ENCODE assay signal across 1 cellular context in genomic region chr6:117917176-117917575, GRCh38.
TF ChIP-seq lines count a peak whose summit lies in the region.

No MANE protein-coding gene starts in this region.

TF ChIP-seq in GM23338, 12 proteins besides CTCF, POLR2A, EP300 and RAD21 (continued from another document):
- TF ChIP-seq, protein P1, sequence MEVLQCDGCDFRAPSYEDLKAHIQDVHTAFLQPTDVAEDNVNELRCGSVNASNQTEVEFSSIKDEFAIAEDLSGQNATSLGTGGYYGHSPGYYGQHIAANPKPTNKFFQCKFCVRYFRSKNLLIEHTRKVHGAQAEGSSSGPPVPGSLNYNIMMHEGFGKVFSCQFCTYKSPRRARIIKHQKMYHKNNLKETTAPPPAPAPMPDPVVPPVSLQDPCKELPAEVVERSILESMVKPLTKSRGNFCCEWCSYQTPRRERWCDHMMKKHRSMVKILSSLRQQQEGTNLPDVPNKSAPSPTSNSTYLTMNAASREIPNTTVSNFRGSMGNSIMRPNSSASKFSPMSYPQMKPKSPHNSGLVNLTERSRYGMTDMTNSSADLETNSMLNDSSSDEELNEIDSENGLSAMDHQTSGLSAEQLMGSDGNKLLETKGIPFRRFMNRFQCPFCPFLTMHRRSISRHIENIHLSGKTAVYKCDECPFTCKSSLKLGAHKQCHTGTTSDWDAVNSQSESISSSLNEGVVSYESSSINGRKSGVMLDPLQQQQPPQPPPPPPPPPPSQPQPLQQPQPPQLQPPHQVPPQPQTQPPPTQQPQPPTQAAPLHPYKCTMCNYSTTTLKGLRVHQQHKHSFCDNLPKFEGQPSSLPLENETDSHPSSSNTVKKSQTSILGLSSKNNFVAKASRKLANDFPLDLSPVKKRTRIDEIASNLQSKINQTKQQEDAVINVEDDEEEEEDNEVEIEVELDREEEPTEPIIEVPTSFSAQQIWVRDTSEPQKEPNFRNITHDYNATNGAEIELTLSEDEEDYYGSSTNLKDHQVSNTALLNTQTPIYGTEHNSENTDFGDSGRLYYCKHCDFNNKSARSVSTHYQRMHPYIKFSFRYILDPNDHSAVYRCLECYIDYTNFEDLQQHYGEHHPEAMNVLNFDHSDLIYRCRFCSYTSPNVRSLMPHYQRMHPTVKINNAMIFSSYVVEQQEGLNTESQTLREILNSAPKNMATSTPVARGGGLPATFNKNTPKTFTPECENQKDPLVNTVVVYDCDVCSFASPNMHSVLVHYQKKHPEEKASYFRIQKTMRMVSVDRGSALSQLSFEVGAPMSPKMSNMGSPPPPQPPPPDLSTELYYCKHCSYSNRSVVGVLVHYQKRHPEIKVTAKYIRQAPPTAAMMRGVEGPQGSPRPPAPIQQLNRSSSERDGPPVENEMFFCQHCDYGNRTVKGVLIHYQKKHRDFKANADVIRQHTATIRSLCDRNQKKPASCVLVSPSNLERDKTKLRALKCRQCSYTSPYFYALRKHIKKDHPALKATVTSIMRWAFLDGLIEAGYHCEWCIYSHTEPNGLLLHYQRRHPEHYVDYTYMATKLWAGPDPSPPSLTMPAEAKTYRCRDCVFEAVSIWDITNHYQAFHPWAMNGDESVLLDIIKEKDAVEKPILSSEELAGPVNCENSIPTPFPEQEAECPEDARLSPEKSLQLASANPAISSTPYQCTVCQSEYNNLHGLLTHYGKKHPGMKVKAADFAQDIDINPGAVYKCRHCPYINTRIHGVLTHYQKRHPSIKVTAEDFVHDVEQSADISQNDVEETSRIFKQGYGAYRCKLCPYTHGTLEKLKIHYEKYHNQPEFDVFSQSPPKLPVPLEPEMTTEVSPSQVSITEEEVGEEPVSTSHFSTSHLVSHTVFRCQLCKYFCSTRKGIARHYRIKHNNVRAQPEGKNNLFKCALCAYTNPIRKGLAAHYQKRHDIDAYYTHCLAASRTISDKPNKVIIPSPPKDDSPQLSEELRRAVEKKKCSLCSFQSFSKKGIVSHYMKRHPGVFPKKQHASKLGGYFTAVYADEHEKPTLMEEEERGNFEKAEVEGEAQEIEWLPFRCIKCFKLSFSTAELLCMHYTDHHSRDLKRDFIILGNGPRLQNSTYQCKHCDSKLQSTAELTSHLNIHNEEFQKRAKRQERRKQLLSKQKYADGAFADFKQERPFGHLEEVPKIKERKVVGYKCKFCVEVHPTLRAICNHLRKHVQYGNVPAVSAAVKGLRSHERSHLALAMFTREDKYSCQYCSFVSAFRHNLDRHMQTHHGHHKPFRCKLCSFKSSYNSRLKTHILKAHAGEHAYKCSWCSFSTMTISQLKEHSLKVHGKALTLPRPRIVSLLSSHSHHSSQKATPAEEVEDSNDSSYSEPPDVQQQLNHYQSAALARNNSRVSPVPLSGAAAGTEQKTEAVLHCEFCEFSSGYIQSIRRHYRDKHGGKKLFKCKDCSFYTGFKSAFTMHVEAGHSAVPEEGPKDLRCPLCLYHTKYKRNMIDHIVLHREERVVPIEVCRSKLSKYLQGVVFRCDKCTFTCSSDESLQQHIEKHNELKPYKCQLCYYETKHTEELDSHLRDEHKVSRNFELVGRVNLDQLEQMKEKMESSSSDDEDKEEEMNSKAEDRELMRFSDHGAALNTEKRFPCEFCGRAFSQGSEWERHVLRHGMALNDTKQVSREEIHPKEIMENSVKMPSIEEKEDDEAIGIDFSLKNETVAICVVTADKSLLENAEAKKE (CRISPR knock-in tag; IDR thresholded peaks at IDR 0.05) = no peak
- TF ChIP-seq POLR2AphosphoS5 (IDR thresholded peaks at IDR 0.05; ENCODE audit: low read depth) (no peak), STAT1 (IDR thresholded peaks at IDR 0.05; ENCODE audit: unreplicated experiment) (no peak), EZH2 (IDR thresholded peaks at IDR 0.05; ENCODE audit: low read depth, unreplicated experiment) (no peak), CREB1 (CRISPR knock-in tag; IDR thresholded peaks at IDR 0.05; ENCODE audit: low read depth) (no peak), EZH2phosphoT487 (IDR thresholded peaks at IDR 0.05; ENCODE audit: unreplicated experiment) (no peak), ZNF331 (CRISPR knock-in tag; IDR thresholded peaks at IDR 0.05; ENCODE audit: low read depth) (no peak), NANOG (IDR thresholded peaks at IDR 0.05; ENCODE audit: borderline replicate concordance) (no peak), ZNF114 (CRISPR knock-in tag; IDR thresholded peaks at IDR 0.05) (no peak), ETS1 (IDR thresholded peaks at IDR 0.05) (no peak), JUNB (IDR thresholded peaks at IDR 0.05; ENCODE audit: unreplicated experiment) (no peak)
TF ChIP-seq in GM23338: peak in this region for 0.
